In the genomic region with DNA sequence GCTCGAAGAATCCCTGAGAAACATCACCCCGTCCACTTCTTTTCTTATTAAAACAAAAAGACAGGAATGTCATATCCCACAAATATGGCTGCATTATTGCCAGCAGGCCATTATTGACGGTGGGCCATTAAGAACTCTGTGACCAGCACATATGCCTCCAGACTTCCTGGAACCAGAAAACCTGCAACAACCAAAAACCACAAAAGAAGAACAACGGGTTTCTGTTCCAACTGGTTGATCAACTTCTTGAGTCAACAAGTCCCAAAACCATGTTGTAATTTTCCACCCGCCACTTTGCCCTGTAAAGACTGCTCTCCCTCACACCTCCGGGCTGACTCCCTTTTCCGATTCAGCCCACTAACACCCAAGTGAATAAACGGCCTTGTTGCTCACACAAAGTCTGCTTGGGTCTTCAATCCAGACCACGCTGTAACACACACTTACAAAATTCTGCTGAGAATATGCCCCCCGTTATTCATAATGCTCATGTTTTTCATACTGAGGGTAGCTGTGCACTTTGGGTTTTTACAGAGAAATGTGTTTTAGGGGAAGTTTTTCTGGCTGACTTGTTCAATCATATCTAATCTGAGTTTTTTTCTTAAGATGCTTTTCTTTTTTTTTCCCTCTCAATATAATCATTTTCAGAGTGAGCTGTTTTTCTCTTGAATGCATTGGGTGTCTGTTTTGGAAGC, we compare ENCODE assay signal across 11 cellular contexts. TPM values are rescaled to one million over a fixed set of nuclear protein-coding genes. Genes with fewer than 3 reads are reported as not detected.
A peak's percentile ranks its signal among the peaks of the same experiment; 100 is the strongest.
DNase-seq lines count a peak whose midpoint lies in the region; TF ChIP-seq lines count a peak whose summit lies in the region.
"Had no signal": no experiment of that assay in that cellular context is flagged by ENCODE, and none has a peak within 500 bp of the region (broad histone marks: within the 10 kb centered on the region; RNA-seq: fewer than 3 reads in every experiment).

No MANE protein-coding gene starts in this region.

- DNase-seq in activated naive CD4-positive, alpha-beta T cell treated with anti-CD3 and anti-CD28 coated beads, Interleukin-2, amount 10 ng/mL, durations not matched to agents 7 days and 5 days, result no peak
- no peak for DNase-seq in activated naive CD4-positive, alpha-beta T cell treated with anti-CD3 and anti-CD28 coated beads, Interleukin-2, amount 50 U/mL, for 16 hours
- peak; percentile 35 for DNase-seq in NCI-H748 treated with DMSO at 0.1 percent for 48 hours (lab: John Stamatoyannopoulos, UW)
- DNase-seq in mammary epithelial cell, result peak; percentile 90
- peak; percentile 40 to 68 for DNase-seq in thyroid gland
- DNase-seq in NCI-H1092 treated with DMSO at 0.1 percent for 48 hours (lab: John Stamatoyannopoulos, UW), result no peak
- DNase-seq in SHP77 treated with DMSO at 0.1 percent for 48 hours (lab: John Stamatoyannopoulos, UW), result no peak
- no peak for DNase-seq in NK-92 treated with Interleukin-12 subunit alpha and Interleukin-12 subunit beta, amount 100 ng/mL, for 24 hours (lab: John Stamatoyannopoulos, UW)
- DNase-seq: hippocampal formation, NCI-H2029 treated with DMSO at 0.1 percent for 48 hours had no signal

- BruUV-seq in mammary epithelial cell (replicated peaks; lab: Mats Ljungman, UMichigan), result TSS peak; percentile 27

- peaks cover 8% of the 10 kb centered on the region for H3K9me3 ChIP-seq in mammary epithelial cell (replicated peaks; ENCODE audit: insufficient read depth, low read length)
- H3K9me3 ChIP-seq in thyroid gland, result no peaks in the 10 kb centered on the region

- peaks cover 29% of the 10 kb centered on the region for H3K9me3 Mint-ChIP-seq in activated naive CD4-positive, alpha-beta T cell treated with anti-CD3 and anti-CD28 coated beads, Interleukin-2, amount 10 ng/mL, durations not matched to agents 7 days and 5 days

- H3K27ac ChIP-seq in mammary epithelial cell (ENCODE audit: insufficient read depth, low read depth, low read length), result no peak overlapping the region
- H3K27ac ChIP-seq in thyroid gland, result peak overlapping the region in 2 of 3 donors; percentile 54 to 56
- H3K27ac ChIP-seq: neural progenitor cell had no signal

- H3K36me3 ChIP-seq in mammary epithelial cell (ENCODE audit: insufficient read depth, low read length), result peaks cover 3% of the 10 kb centered on the region
- H3K36me3 ChIP-seq in thyroid gland, result peaks cover 8 to 11% of the 10 kb centered on the region in 2 donors
- H3K36me3 ChIP-seq: neural progenitor cell had no signal

- H3K27ac Mint-ChIP-seq in activated naive CD4-positive, alpha-beta T cell treated with anti-CD3 and anti-CD28 coated beads, Interleukin-2, amount 10 ng/mL, durations not matched to agents 7 days and 5 days, result peak overlapping the region; percentile 78
- H3K27ac Mint-ChIP-seq: neural progenitor cell had no signal

- H3K4me1 ChIP-seq in mammary epithelial cell (ENCODE audit: insufficient read depth, low read length), result peaks cover 12% of the 10 kb centered on the region
- peaks cover 7 to 19% of the 10 kb centered on the region in 2 donors for H3K4me1 ChIP-seq in thyroid gland
- H3K4me1 ChIP-seq: neural progenitor cell had no signal

- intact Hi-C loops in mammary epithelial cell (cut with micrococcal nuclease), result no loop called here
- intact Hi-C loops in thyroid gland (cut with DNase I), result no loop called here

- peaks cover 28% of the 10 kb centered on the region for H3K79me2 ChIP-seq in mammary epithelial cell (ENCODE audit: insufficient read depth, low read length)

- no peak overlapping the region for H3K9ac ChIP-seq in mammary epithelial cell (ENCODE audit: insufficient read depth, low read length)
- H3K9ac ChIP-seq: neural progenitor cell had no signal

- H4K20me1 ChIP-seq in mammary epithelial cell (ENCODE audit: insufficient read depth, low read length), result no peaks in the 10 kb centered on the region

- H2AFZ ChIP-seq in mammary epithelial cell (ENCODE audit: low read depth, low read length), result no peak overlapping the region
- H2AFZ ChIP-seq: neural progenitor cell had no signal

- no peak overlapping the region for H3K4me3 Mint-ChIP-seq in activated naive CD4-positive, alpha-beta T cell treated with anti-CD3 and anti-CD28 coated beads, Interleukin-2, amount 10 ng/mL, durations not matched to agents 7 days and 5 days
- H3K4me3 Mint-ChIP-seq: neural progenitor cell had no signal

- H3K27me3 Mint-ChIP-seq in activated naive CD4-positive, alpha-beta T cell treated with anti-CD3 and anti-CD28 coated beads, Interleukin-2, amount 10 ng/mL, durations not matched to agents 7 days and 5 days, result no peaks in the 10 kb centered on the region

- no peaks in the 10 kb centered on the region for H3K27me3 ChIP-seq in mammary epithelial cell (ENCODE audit: insufficient read depth, low read length)
- H3K27me3 ChIP-seq in thyroid gland, result no peaks in the 10 kb centered on the region
- H3K27me3 ChIP-seq: neural progenitor cell had no signal

- no peak for TF ChIP-seq POLR2A in thyroid gland (IDR thresholded peaks at IDR 0.05)

- peaks cover 36% of the 10 kb centered on the region for H3K36me3 Mint-ChIP-seq in activated naive CD4-positive, alpha-beta T cell treated with anti-CD3 and anti-CD28 coated beads, Interleukin-2, amount 10 ng/mL, durations not matched to agents 7 days and 5 days

- H3K4me1 Mint-ChIP-seq in activated naive CD4-positive, alpha-beta T cell treated with anti-CD3 and anti-CD28 coated beads, Interleukin-2, amount 10 ng/mL, durations not matched to agents 7 days and 5 days, result peaks cover 21% of the 10 kb centered on the region
- H3K4me1 Mint-ChIP-seq: neural progenitor cell had no signal

- H3K4me2 ChIP-seq in mammary epithelial cell (ENCODE audit: insufficient read depth, low read depth, low read length), result no peak overlapping the region
- H3K4me2 ChIP-seq: neural progenitor cell had no signal

- dilution Hi-C loops in mammary epithelial cell (cut with HindIII; ENCODE audit: low sequenced_read_pairs), result no loop called here

- TF ChIP-seq CTCF in mammary epithelial cell (conservative IDR thresholded peaks at IDR 0.05 in 1 of 2, IDR thresholded peaks at IDR 0.05 in 1 of 2; ENCODE audit: extremely low read depth in 1 of 2, insufficient read depth in 1 of 2, low read depth in 1 of 2, low read length in 2 of 2) (no peak), thyroid gland (IDR thresholded peaks at IDR 0.05) (peak in 1 of 6 experiments; percentile 5)

- WGBS in mammary epithelial cell (ENCODE audit: low coverage, missing lambda C conversion rate), result 34% methylated on average over 9 of the region's 10 CpGs
- 63 to 76% methylated on average over 10 of the region's 10 CpGs for WGBS in thyroid gland, 2 donors

- in situ Hi-C loops in mammary epithelial cell (cut with MboI; ENCODE audit: low sequenced_read_pairs in 2 of 2), result no loop called here

- H3K4me3 ChIP-seq in mammary epithelial cell (replicated peaks in 1 of 3; ENCODE audit: insufficient read depth in 1 of 3, low read depth in 2 of 3, low read length in 3 of 3) (no peak overlapping the region), thyroid gland (replicated peaks in 1 of 3) (no peak overlapping the region)
- H3K4me3 ChIP-seq: neural progenitor cell had no signal

- CTCF ChIA-PET in activated naive CD4-positive, alpha-beta T cell treated with anti-CD3 and anti-CD28 coated beads, Interleukin-2, amount 10 ng/mL, durations not matched to agents 7 days and 5 days (lab: Charles Lee), result no interaction called here
- CTCF ChIA-PET in mammary epithelial cell (lab: Charles Lee; ENCODE audit: low non-redundant PET), result no interaction called here

RNA-seq across cellular contexts. Expression of a gene that starts 20.7 kb away (rescaled TPM):
- 1 to 10 TPM; 5.3 to 6.4 TPM for total RNA-seq in mammary epithelial cell
- polyA plus RNA-seq in mammary epithelial cell, result 2.0 TPM
- 19.0 TPM for polyA minus RNA-seq in mammary epithelial cell
- total RNA-seq in thyroid gland, result 10 to 100 TPM in 3 of 4 donors, 1 to 10 TPM in 1; 8.5 to 16.4 (median 12.9) TPM

Comparison
In these comparisons a context has a peak if more than half of its experiments do, and no peak if none do; other contexts are left out.
1. DNase-seq: peak in NCI-H748 treated with DMSO at 0.1 percent for 48 hours (single experiment), mammary epithelial cell (single experiment) and thyroid gland (2 of 2); none in activated naive CD4-positive, alpha-beta T cell treated with anti-CD3 and anti-CD28 coated beads, Interleukin-2, amount 10 ng/mL, durations not matched to agents 7 days and 5 days (single experiment), activated naive CD4-positive, alpha-beta T cell treated with anti-CD3 and anti-CD28 coated beads, Interleukin-2, amount 50 U/mL, for 16 hours (single experiment), NCI-H1092 treated with DMSO at 0.1 percent for 48 hours (single experiment), SHP77 treated with DMSO at 0.1 percent for 48 hours (single experiment) and NK-92 treated with Interleukin-12 subunit alpha and Interleukin-12 subunit beta, amount 100 ng/mL, for 24 hours (single experiment).